ENCODE assay signal across 11 cellular contexts in the genomic region with DNA sequence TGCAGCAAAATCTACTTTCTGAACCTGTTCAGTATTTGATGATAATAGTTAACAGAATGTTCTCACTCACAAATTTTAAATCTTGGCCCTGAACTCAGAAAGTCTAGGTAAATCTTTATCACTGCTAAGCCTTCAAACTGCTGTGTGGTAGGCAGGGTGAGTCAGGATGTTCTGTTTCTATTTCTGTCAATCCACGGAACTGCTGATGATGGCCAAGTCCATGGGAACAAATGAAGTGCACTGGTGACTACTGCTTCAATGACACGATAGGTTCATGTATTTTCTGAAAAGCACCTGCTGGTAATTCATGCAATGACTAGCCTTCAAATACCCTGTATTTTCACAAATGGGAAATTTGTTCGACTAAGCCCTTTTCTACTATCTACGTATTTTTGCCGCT. TPM values are rescaled to one million over a fixed set of nuclear protein-coding genes. Genes with fewer than 3 reads are reported as not detected.
DNase-seq lines count a peak whose midpoint lies in the region; ATAC-seq and TF ChIP-seq lines count a peak whose summit lies in the region.
"Had no signal": no experiment of that assay in that cellular context is flagged by ENCODE, and none has a peak within 500 bp of the region (broad histone marks: within the 10 kb centered on the region; RNA-seq: fewer than 3 reads in every experiment).

No MANE protein-coding gene starts in this region.

- intact Hi-C loops in prostate gland (cut with DNase I), result no loop called here

- ATAC-seq in activated T-helper 17 cell treated with anti-CD3 and anti-CD28 coated beads, Interleukin-2, amount 50 U/mL, for 72 hours (replicated peaks), result peak; percentile 97
- no peak for ATAC-seq in HG02938 (IDR thresholded peaks at IDR 0.05; ENCODE audit: unreplicated experiment)

- H3K36me3 Mint-ChIP-seq in activated T-helper 17 cell treated with anti-CD3 and anti-CD28 coated beads, Interleukin-2, amount 50 U/mL, for 72 hours (ENCODE audit: low read depth), result peaks cover 23% of the 10 kb centered on the region

- peak; percentile 62 for DNase-seq in AG08395 (ENCODE audit: low spot score)
- peak; percentile 57 for DNase-seq in GM04504 (ENCODE audit: low read depth)
- DNase-seq in hepatic stellate cell (ENCODE audit: low spot score), result peak; percentile 73
- DNase-seq in NCI-H2171 treated with DMSO at 0.1 percent for 48 hours (lab: John Stamatoyannopoulos, UW), result no peak
- no peak for DNase-seq in iPS-NIHi11 (ENCODE audit: low spot score)
- no peak for DNase-seq in prostate gland (ENCODE audit: low spot score)
- DNase-seq: NCI-H2029 treated with DMSO at 0.1 percent for 48 hours, transverse colon had no signal

- H3K27ac Mint-ChIP-seq in activated T-helper 17 cell treated with anti-CD3 and anti-CD28 coated beads, Interleukin-2, amount 50 U/mL, for 72 hours, result peak overlapping the region; percentile 95

- no peak overlapping the region for H3K4me3 ChIP-seq in prostate gland
- H3K4me3 ChIP-seq: cardiac muscle cell, transverse colon had no signal

- no peaks in the 10 kb centered on the region for H3K9me3 ChIP-seq in prostate gland
- H3K9me3 ChIP-seq: transverse colon had no signal

- H3K27me3 ChIP-seq in prostate gland (replicated peaks; ENCODE audit: insufficient read depth), result no peaks in the 10 kb centered on the region
- H3K27me3 ChIP-seq: cardiac muscle cell, transverse colon had no signal

- no peaks in the 10 kb centered on the region for H3K27me3 Mint-ChIP-seq in activated T-helper 17 cell treated with anti-CD3 and anti-CD28 coated beads, Interleukin-2, amount 50 U/mL, for 72 hours

- peak overlapping the region; percentile 72 for H3K4me3 Mint-ChIP-seq in activated T-helper 17 cell treated with anti-CD3 and anti-CD28 coated beads, Interleukin-2, amount 50 U/mL, for 72 hours

- no peak for TF ChIP-seq POLR2A in prostate gland (IDR thresholded peaks at IDR 0.05)

- no peak for TF ChIP-seq CTCF in prostate gland (IDR thresholded peaks at IDR 0.05)

- 78% methylated on average over 5 of the region's 5 CpGs for WGBS in prostate gland

- H3K27ac ChIP-seq in prostate gland, result no peak overlapping the region
- H3K27ac ChIP-seq: cardiac muscle cell, transverse colon had no signal

- H3K4me1 Mint-ChIP-seq in activated T-helper 17 cell treated with anti-CD3 and anti-CD28 coated beads, Interleukin-2, amount 50 U/mL, for 72 hours, result peaks cover 24% of the 10 kb centered on the region

- no peaks in the 10 kb centered on the region for H3K9me3 Mint-ChIP-seq in activated T-helper 17 cell treated with anti-CD3 and anti-CD28 coated beads, Interleukin-2, amount 50 U/mL, for 72 hours

- no peaks in the 10 kb centered on the region for H3K4me1 ChIP-seq in prostate gland (replicated peaks)

- no peaks in the 10 kb centered on the region for H3K36me3 ChIP-seq in prostate gland

RNA-seq across cellular contexts. Expression of a gene that starts 14.2 kb away (rescaled TPM):
- total RNA-seq in activated T-helper 17 cell treated with anti-CD3 and anti-CD28 coated beads, Interleukin-2, amount 50 U/mL, for 72 hours, result 100 to 1,000 TPM; 103 to 146 TPM
- 10 to 100 TPM; 57.7 to 66.6 TPM for total RNA-seq in prostate gland

RNA-seq across cellular contexts. Expression of a gene that starts 33.0 kb away (rescaled TPM):
- total RNA-seq in activated T-helper 17 cell treated with anti-CD3 and anti-CD28 coated beads, Interleukin-2, amount 50 U/mL, for 72 hours, result 10 to 100 TPM; 33.7 to 80.7 TPM
- total RNA-seq in prostate gland, result 10 to 100 TPM; 35.3 to 58.7 TPM

Comparison
In these comparisons a context has a peak if more than half of its experiments do, and no peak if none do; other contexts are left out.
1. DNase-seq: peak in AG08395 (single experiment), GM04504 (single experiment) and hepatic stellate cell (single experiment); none in NCI-H2171 treated with DMSO at 0.1 percent for 48 hours (single experiment), iPS-NIHi11 (single experiment) and prostate gland (single experiment).